ENCODE assay signal across 17 cellular contexts in the genomic region with DNA sequence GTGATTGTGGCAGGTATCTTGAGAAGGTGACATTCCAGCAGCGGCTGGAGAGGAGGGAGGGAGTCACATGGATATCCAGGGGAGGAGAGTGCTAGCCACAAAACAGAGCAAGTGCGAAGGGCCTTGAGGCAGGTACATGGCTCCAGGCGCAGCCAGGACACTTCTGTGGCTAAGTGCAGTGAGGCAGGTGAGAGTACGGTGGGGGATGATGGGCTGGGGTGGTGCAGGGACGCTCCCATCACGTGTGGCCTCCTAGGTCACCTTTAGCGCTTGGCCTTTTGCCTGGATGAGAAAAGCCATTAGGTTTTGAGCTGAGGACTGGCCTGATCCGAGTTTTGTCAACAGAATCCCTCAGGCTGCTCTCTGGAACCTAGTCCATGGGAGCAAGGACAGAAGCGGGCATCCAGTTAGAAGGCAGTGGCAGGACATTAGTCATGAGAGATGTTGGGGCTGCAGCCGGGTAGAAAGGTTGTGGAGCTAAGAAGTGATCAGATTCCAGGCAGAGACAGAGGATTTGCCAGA.
"Had no signal": no experiment of that assay in that cellular context is flagged by ENCODE, and none has a peak within 500 bp of the region (broad histone marks: within the 10 kb centered on the region; RNA-seq: fewer than 3 reads in every experiment).

No MANE protein-coding gene starts in this region.

- H3K9me3 ChIP-seq: breast epithelium, prostate gland, upper lobe of left lung had no signal

- H3K27ac ChIP-seq: breast epithelium, dorsolateral prefrontal cortex, prostate gland, upper lobe of left lung had no signal

- H3K4me3 ChIP-seq: breast epithelium, dorsolateral prefrontal cortex, prostate gland, upper lobe of left lung had no signal

- H3K4me1 ChIP-seq: breast epithelium, prostate gland had no signal

- H3K27me3 ChIP-seq: breast epithelium, dorsolateral prefrontal cortex, upper lobe of left lung had no signal

- H3K27ac Mint-ChIP-seq: activated CD8-positive, alpha-beta T cell treated with anti-CD3 and anti-CD28 coated beads, Interleukin-2, amount 10 ng/mL, durations not matched to agents 7 days and 5 days; activated T-helper 1 cell treated with anti-CD3 and anti-CD28 coated beads, Interleukin-12 subunit alpha, Interleukin-12 subunit beta, Interleukin-2, Interleukin-4 antibody, amounts not matched to agents 30 ng/mL and 10 ng/mL and 1 ng/mL, durations not matched to agents 14 hours and 24 hours and 36 hours; stimulated activated naive CD8-positive, alpha-beta T cell treated with anti-CD3 and anti-CD28 coated beads, Interleukin-15, Interleukin-2, amounts not matched to agents 100 ng/mL and 50 ng/mL, for 24 hours had no signal

- H3K9me3 Mint-ChIP-seq: activated T-helper 1 cell treated with anti-CD3 and anti-CD28 coated beads, Interleukin-12 subunit alpha, Interleukin-12 subunit beta, Interleukin-2, Interleukin-4 antibody, amounts not matched to agents 30 ng/mL and 10 ng/mL and 1 ng/mL, durations not matched to agents 14 hours and 24 hours and 36 hours; naive thymus-derived CD4-positive, alpha-beta T cell; stimulated activated naive CD8-positive, alpha-beta T cell treated with anti-CD3 and anti-CD28 coated beads, Interleukin-15, Interleukin-2, amounts not matched to agents 100 ng/mL and 50 ng/mL, for 24 hours had no signal

- ATAC-seq: activated CD8-positive, alpha-beta T cell treated with anti-CD3 and anti-CD28 coated beads, Interleukin-2, amount 10 ng/mL, durations not matched to agents 7 days and 5 days; esophagus mucosa; naive thymus-derived CD4-positive, alpha-beta T cell had no signal

- DNase-seq: activated CD8-positive, alpha-beta memory T cell treated with anti-CD3 and anti-CD28 coated beads, Interleukin-2, amount 50 U/mL, for 48 hours; activated CD8-positive, alpha-beta T cell treated with anti-CD3 and anti-CD28 coated beads, Interleukin-2, amount 10 ng/mL, durations not matched to agents 7 days and 5 days; activated naive CD4-positive, alpha-beta T cell; anterior cingulate cortex; dorsolateral prefrontal cortex; glutamatergic neuron; naive thymus-derived CD4-positive, alpha-beta T cell; occipital lobe; stimulated activated CD4-positive, alpha-beta T cell treated with anti-CD3 and anti-CD28 coated beads, Interleukin-2, amount 100 ng/mL, for 48 hours; stimulated activated CD8-positive, alpha-beta memory T cell treated with anti-CD3 and anti-CD28 coated beads, Interleukin-4, amount 100 ng/mL, for 48 hours; T-helper 9 cell; upper lobe of left lung had no signal

- H3K27me3 Mint-ChIP-seq: naive thymus-derived CD4-positive, alpha-beta T cell; stimulated activated naive CD8-positive, alpha-beta T cell treated with anti-CD3 and anti-CD28 coated beads, Interleukin-15, Interleukin-2, amounts not matched to agents 100 ng/mL and 50 ng/mL, for 24 hours had no signal

- H3K36me3 ChIP-seq: breast epithelium, prostate gland had no signal

- H3K4me3 Mint-ChIP-seq: activated CD8-positive, alpha-beta T cell treated with anti-CD3 and anti-CD28 coated beads, Interleukin-2, amount 10 ng/mL, durations not matched to agents 7 days and 5 days; activated T-helper 1 cell treated with anti-CD3 and anti-CD28 coated beads, Interleukin-12 subunit alpha, Interleukin-12 subunit beta, Interleukin-2, Interleukin-4 antibody, amounts not matched to agents 30 ng/mL and 10 ng/mL and 1 ng/mL, durations not matched to agents 14 hours and 24 hours and 36 hours; stimulated activated naive CD8-positive, alpha-beta T cell treated with anti-CD3 and anti-CD28 coated beads, Interleukin-15, Interleukin-2, amounts not matched to agents 100 ng/mL and 50 ng/mL, for 24 hours had no signal
